ENCODE assay signal across 9 cellular contexts in the genomic region with DNA sequence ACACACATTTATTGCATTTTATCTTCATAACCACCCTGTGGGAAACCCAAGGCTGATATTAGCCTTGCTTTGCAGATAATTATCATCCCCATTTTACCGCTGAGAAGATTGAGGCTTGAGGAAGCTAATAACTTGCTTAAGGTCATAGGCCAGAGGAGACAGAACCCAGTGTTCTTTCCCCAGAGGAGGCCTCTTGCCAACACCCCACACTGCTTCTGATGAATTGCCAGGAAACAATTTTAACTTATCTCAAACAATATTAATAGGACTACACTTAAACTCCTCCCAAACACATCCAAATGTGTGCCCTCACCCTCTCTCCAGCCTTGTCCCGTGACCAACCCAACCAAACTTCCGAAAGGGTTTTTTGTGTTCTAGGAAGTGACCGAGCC. TPM values are rescaled to one million over a fixed set of nuclear protein-coding genes. Genes with fewer than 3 reads are reported as not detected.
A peak's percentile ranks its signal among the peaks of the same experiment; 100 is the strongest.
DNase-seq lines count a peak whose midpoint lies in the region; ATAC-seq and TF ChIP-seq lines count a peak whose summit lies in the region.
"Had no signal": no experiment of that assay in that cellular context is flagged by ENCODE, and none has a peak within 500 bp of the region (broad histone marks: within the 10 kb centered on the region; RNA-seq: fewer than 3 reads in every experiment).

No MANE protein-coding gene starts in this region.

- H3K4me3 Mint-ChIP-seq in activated naive CD8-positive, alpha-beta T cell, result peak overlapping the region; percentile 82
- peak overlapping the region; percentile 64 for H3K4me3 Mint-ChIP-seq in stimulated activated effector memory CD8-positive, alpha-beta T cell treated with anti-CD3 and anti-CD28 coated beads, Interleukin-12 subunit alpha, Interleukin-12 subunit beta, amount 100 ng/mL, for 72 hours

- no peaks in the 10 kb centered on the region for H3K9me3 ChIP-seq in heart right ventricle

- peak overlapping the region; percentile 89 for H3K27ac Mint-ChIP-seq in activated naive CD8-positive, alpha-beta T cell
- H3K27ac Mint-ChIP-seq in stimulated activated effector memory CD8-positive, alpha-beta T cell treated with anti-CD3 and anti-CD28 coated beads, Interleukin-12 subunit alpha, Interleukin-12 subunit beta, amount 100 ng/mL, for 72 hours, result peak overlapping the region; percentile 63

- H3K27me3 ChIP-seq in heart right ventricle, result no peaks in the 10 kb centered on the region

- peak overlapping the region; percentile 61 for H3K4me3 ChIP-seq in Jurkat, Clone E6-1 (ENCODE audit: low read length)
- H3K4me3 ChIP-seq in heart right ventricle, result peak overlapping the region in 6 of 10 donors; percentile 8 to 97 (median 34)

- H3K9me3 Mint-ChIP-seq in activated naive CD8-positive, alpha-beta T cell (ENCODE audit: low read depth), result no peaks in the 10 kb centered on the region
- no peaks in the 10 kb centered on the region for H3K9me3 Mint-ChIP-seq in stimulated activated effector memory CD8-positive, alpha-beta T cell treated with anti-CD3 and anti-CD28 coated beads, Interleukin-12 subunit alpha, Interleukin-12 subunit beta, amount 100 ng/mL, for 72 hours

- peak in 6 of 8 donors; percentile 10 to 46 (median 30) for ATAC-seq in heart right ventricle
- no peak for ATAC-seq in stimulated activated effector memory CD8-positive, alpha-beta T cell treated with anti-CD3 and anti-CD28 coated beads, Interleukin-12 subunit alpha, Interleukin-12 subunit beta, amount 100 ng/mL, for 72 hours
- no peak for ATAC-seq in GM21576 (IDR thresholded peaks at IDR 0.05; ENCODE audit: unreplicated experiment)

- peaks cover 20 to 60% (median 53%) of the 10 kb centered on the region in 9 donors for H3K4me1 ChIP-seq in heart right ventricle

- peaks cover 0 to 9% (median 8%) of the 10 kb centered on the region in 9 donors for H3K36me3 ChIP-seq in heart right ventricle

- intact Hi-C loops in heart right ventricle (cut with DNase I), result loop anchor here in 7 of 10 donors (5.0 to 10.0 kb wide), 6 partner anchors 59 to 264 kb away; a partner anchor contains a TSS

- H3K27ac ChIP-seq in heart right ventricle, result peak overlapping the region; percentile 49 to 99 (median 98)

- H3K36me3 Mint-ChIP-seq in activated naive CD8-positive, alpha-beta T cell, result no peaks in the 10 kb centered on the region
- peaks cover 23% of the 10 kb centered on the region for H3K36me3 Mint-ChIP-seq in stimulated activated effector memory CD8-positive, alpha-beta T cell treated with anti-CD3 and anti-CD28 coated beads, Interleukin-12 subunit alpha, Interleukin-12 subunit beta, amount 100 ng/mL, for 72 hours

- WGBS in heart right ventricle, 2 donors, result 43 to 48% methylated on average over 4 of the region's 4 CpGs

- H3K4me1 Mint-ChIP-seq in activated naive CD8-positive, alpha-beta T cell (ENCODE audit: low read depth), result peaks cover 33% of the 10 kb centered on the region
- peaks cover 17% of the 10 kb centered on the region for H3K4me1 Mint-ChIP-seq in stimulated activated effector memory CD8-positive, alpha-beta T cell treated with anti-CD3 and anti-CD28 coated beads, Interleukin-12 subunit alpha, Interleukin-12 subunit beta, amount 100 ng/mL, for 72 hours

- no peak for TF ChIP-seq CTCF in heart right ventricle (IDR thresholded peaks at IDR 0.05)

- no peak for DNase-seq in Jurkat, Clone E6-1 (ENCODE audit: low read depth, low spot score)
- DNase-seq in heart right ventricle (no peak), NAMALWA (ENCODE audit: low spot score) (no peak), retina (no peak), hypothalamus (lab: John Stamatoyannopoulos, UW) (no peak)
- DNase-seq in stimulated activated effector memory CD8-positive, alpha-beta T cell treated with anti-CD3 and anti-CD28 coated beads, Interleukin-12 subunit alpha, Interleukin-12 subunit beta, amount 100 ng/mL, for 72 hours (ENCODE audit: low spot score in 2 of 2), result no peak
- DNase-seq: NCI-H446 had no signal

- no peaks in the 10 kb centered on the region for H3K27me3 Mint-ChIP-seq in activated naive CD8-positive, alpha-beta T cell

RNA-seq across cellular contexts. Expression of a gene that starts 2.1 kb away (rescaled TPM):
- 73.9 TPM for polyA plus RNA-seq in Jurkat, Clone E6-1 (2012; ENCODE audit: insufficient read depth, insufficient read length)
- total RNA-seq in heart right ventricle, result 100 to 1,000 TPM in 5 of 10 donors, 10 to 100 TPM in 5; 85.4 to 145 (median 101) TPM
- 100 to 1,000 TPM in 1 of 2 donors, 10 to 100 TPM in 1; 69.8 to 116 TPM for polyA plus RNA-seq in heart right ventricle

RNA-seq across cellular contexts. Expression of a gene that starts 15.7 kb away (rescaled TPM):
- polyA plus RNA-seq in Jurkat, Clone E6-1 (2012; ENCODE audit: insufficient read depth, insufficient read length), result 94.5 TPM
- 10 to 100 TPM; 55.9 to 93.6 (median 67.4) TPM for total RNA-seq in heart right ventricle
- polyA plus RNA-seq in heart right ventricle, result 10 to 100 TPM; 47.7 to 65.5 TPM

RNA-seq across cellular contexts. Expression of a gene that starts 54.4 kb away (rescaled TPM):
- polyA plus RNA-seq in Jurkat, Clone E6-1 (2012; ENCODE audit: insufficient read depth, insufficient read length), result 3,252 TPM
- total RNA-seq in heart right ventricle, result 1,000 to 10,000 TPM in 4 of 10 donors, 100 to 1,000 TPM in 6; 786 to 1,426 (median 935) TPM
- 1,000 to 10,000 TPM; 3,221 to 7,398 TPM for polyA plus RNA-seq in heart right ventricle

Comparison
In these comparisons a context has a peak if more than half of its experiments do, and no peak if none do; other contexts are left out.
1. ATAC-seq: peak in heart right ventricle (6 of 8); none in stimulated activated effector memory CD8-positive, alpha-beta T cell treated with anti-CD3 and anti-CD28 coated beads, Interleukin-12 subunit alpha, Interleukin-12 subunit beta, amount 100 ng/mL, for 72 hours (single experiment) and GM21576 (single experiment).